ENCODE assay signal across 8 cellular contexts in genomic region chr1:222048030-222048632, GRCh38.
DNase-seq lines count a peak whose midpoint lies in the region; ATAC-seq and TF ChIP-seq lines count a peak whose summit lies in the region.

No MANE protein-coding gene starts in this region.

- intact Hi-C loops in testis (cut with DNase I; ENCODE audit: low total_unique reads) (no loop called here), mucosa of descending colon (cut with DNase I, micrococcal nuclease) (no loop called here)

- H3K27me3 ChIP-seq in testis = no peaks in the 10 kb centered on the region

- TF ChIP-seq CTCF in AG10803 (conservative IDR thresholded peaks at IDR 0.05; ENCODE audit: low read length) = no peak
- TF ChIP-seq CTCF in testis (IDR thresholded peaks at IDR 0.05) = no peak
- no peak for TF ChIP-seq CTCF in mucosa of descending colon (IDR thresholded peaks at IDR 0.05)

- no peak for TF ChIP-seq POLR2A in testis (IDR thresholded peaks at IDR 0.05)

- 69 to 78% methylated on average over 4 of the region's 4 CpGs for WGBS in testis, 2 donors

- no peaks in the 10 kb centered on the region for H3K4me1 ChIP-seq in testis
- H3K4me1 ChIP-seq in mucosa of descending colon (ENCODE audit: low read depth) = peaks cover 5% of the 10 kb centered on the region

- H3K4me3 ChIP-seq in AG10803 (ENCODE audit: low read length) (no peak overlapping the region), testis (no peak overlapping the region), mucosa of descending colon (no peak overlapping the region)

- H3K36me3 ChIP-seq in testis (ENCODE audit: low read depth, missing control alignments) (no peaks in the 10 kb centered on the region), mucosa of descending colon (ENCODE audit: low read depth) (no peaks in the 10 kb centered on the region)

- no peak overlapping the region for H3K27ac ChIP-seq in testis

- DNase-seq in AG10803 (ENCODE audit: low read depth) (peak; percentile 77), astrocyte of the hippocampus (ENCODE audit: low read depth, low spot score) (peak; percentile 82), activated gamma-delta T cell treated with Interleukin-2 at 50 U/mL for 16 hours (no peak), testis (no peak), mucosa of descending colon (no peak), NCI-H1694 treated with DMSO at 0.1 percent for 48 hours (lab: John Stamatoyannopoulos, UW) (no peak)

- ATAC-seq in GM19463 (IDR thresholded peaks at IDR 0.05; ENCODE audit: unreplicated experiment) (peak; percentile 92), HG03469 (IDR thresholded peaks at IDR 0.05; ENCODE audit: unreplicated experiment) (peak; percentile 80), mucosa of descending colon (no peak)

- H3K9me3 ChIP-seq in testis = no peaks in the 10 kb centered on the region
- H3K9me3 ChIP-seq in mucosa of descending colon = no peaks in the 10 kb centered on the region

Comparison
In these comparisons a context has a peak if more than half of its experiments do, and no peak if none do; other contexts are left out.
1. DNase-seq: peak in AG10803 (single experiment) and astrocyte of the hippocampus (single experiment); none in activated gamma-delta T cell treated with Interleukin-2 at 50 U/mL for 16 hours (single experiment), testis (single experiment), mucosa of descending colon (0 of 3) and NCI-H1694 treated with DMSO at 0.1 percent for 48 hours (single experiment).